ENCODE assay signal across 8 cellular contexts in genomic region chr1:19439464-19440171, GRCh38. TPM values are rescaled to one million over a fixed set of nuclear protein-coding genes. Genes with fewer than 3 reads are reported as not detected.
DNase-seq lines count a peak whose midpoint lies in the region; ATAC-seq and TF ChIP-seq lines count a peak whose summit lies in the region.

No MANE protein-coding gene starts in this region.

- DNase-seq in T-helper 9 cell, result peak; percentile 21
- peak; percentile 14 for DNase-seq in effector CD8-positive, alpha-beta T cell (lab: John Stamatoyannopoulos, UW)
- no peak for DNase-seq in A172 (ENCODE audit: low spot score)

- H3K4me1 Mint-ChIP-seq in nephron, result peaks cover 80% of the 10 kb centered on the region

- peak overlapping the region in 1 of 3 experiments; percentile 44 for H3K4me3 Mint-ChIP-seq in nephron

- no peaks in the 10 kb centered on the region for H3K27me3 Mint-ChIP-seq in nephron (ENCODE audit: low read depth)

- peaks cover 6% of the 10 kb centered on the region for H3K36me3 Mint-ChIP-seq in nephron (ENCODE audit: low read depth)

- H3K9me3 Mint-ChIP-seq in nephron, result no peaks in the 10 kb centered on the region

- TF ChIP-seq CTCF in GM12874 (IDR thresholded peaks at IDR 0.05; ENCODE audit: insufficient read depth, low read depth, low read length) (peak; percentile 26; the same call in 1 of the 2 replicates), nephron (IDR thresholded peaks at IDR 0.05; ENCODE audit: unreplicated experiment in 3 of 3) (peak in 1 of 3 experiments; percentile 26)

- no peak for ATAC-seq in HG02623 (IDR thresholded peaks at IDR 0.05; ENCODE audit: unreplicated experiment)
- ATAC-seq in GM18861 (IDR thresholded peaks at IDR 0.05; ENCODE audit: unreplicated experiment), result no peak
- ATAC-seq in GM21381 (IDR thresholded peaks at IDR 0.05; ENCODE audit: unreplicated experiment), result no peak

- H3K27ac Mint-ChIP-seq in nephron, result peak overlapping the region; percentile 61 to 86 (median 74)

RNA-seq across cellular contexts. Expression of gene CAPZB, which starts 45.7 kb away (rescaled TPM):
- total RNA-seq in A172 (2014; rRNA removed; shearing (Covaris generic)), result 40.0 and 68.8 TPM in 2 replicates
